In the genomic region with DNA sequence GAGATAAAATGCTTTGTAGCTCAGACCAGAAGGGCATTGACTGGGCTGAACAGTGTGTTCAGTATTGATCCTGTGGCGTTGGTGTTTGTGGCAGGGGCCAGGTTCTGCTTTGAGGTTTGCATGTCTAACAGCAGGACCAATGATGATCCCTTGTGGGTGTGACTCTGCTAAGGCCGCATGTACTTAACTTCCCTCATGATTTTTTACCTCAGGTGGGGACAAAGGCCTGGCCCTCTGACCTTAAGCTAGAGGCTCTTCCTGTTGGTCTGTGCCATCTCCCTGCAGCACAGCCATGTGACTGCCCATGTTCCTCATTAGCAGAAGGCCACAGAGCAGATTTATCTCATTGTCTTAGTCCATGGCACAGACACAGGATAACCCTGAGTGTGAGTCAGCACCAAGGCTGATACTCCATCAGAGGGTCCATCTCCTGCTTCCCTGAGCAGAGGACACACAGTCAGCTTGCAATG, we compare ENCODE assay signal across 1 cellular context.
TF ChIP-seq lines count a peak whose summit lies in the region.

No MANE protein-coding gene starts in this region.

TF ChIP-seq in GM12891, 5 proteins besides CTCF, POLR2A, EP300 and RAD21 (continued from another document):
- TF ChIP-seq POU2F2 (IDR thresholded peaks at IDR 0.05; ENCODE audit: low read depth, low read length) (no peak), TAF1 (IDR thresholded peaks at IDR 0.05; ENCODE audit: low read depth, low read length) (no peak), POLR2AphosphoS5 (IDR thresholded peaks at IDR 0.05; ENCODE audit: low read depth, low read length) (no peak), PAX5 (IDR thresholded peaks at IDR 0.05; ENCODE audit: insufficient read depth, low read length, severe bottlenecking) (no peak)
